In genomic region chr11:118322721-118323120, GRCh38 we compare ENCODE assay signal across 1 cellular context.
TF ChIP-seq lines count a peak whose summit lies in the region.

No MANE protein-coding gene starts in this region.

TF ChIP-seq in H1, 55 proteins besides CTCF, POLR2A, EP300 and RAD21:
- TF ChIP-seq RBBP5 (IDR thresholded peaks at IDR 0.05; ENCODE audit: borderline replicate concordance, low read depth, low read length) = no peak
- TF ChIP-seq JUN (IDR thresholded peaks at IDR 0.05; ENCODE audit: low read depth, low read length) = no peak
- TF ChIP-seq CTBP2 (IDR thresholded peaks at IDR 0.05; ENCODE audit: borderline replicate concordance, insufficient read depth, insufficient read length, low read length) = no peak
- no peak for TF ChIP-seq CHD2 (IDR thresholded peaks at IDR 0.05; ENCODE audit: low read length)
- no peak for TF ChIP-seq MAFK (IDR thresholded peaks at IDR 0.05; ENCODE audit: low read depth, low read length)
- no peak for TF ChIP-seq SAP30 (IDR thresholded peaks at IDR 0.05; ENCODE audit: insufficient read depth, insufficient replicate concordance, low read length)
- no peak for TF ChIP-seq CHD7 (IDR thresholded peaks at IDR 0.05; ENCODE audit: insufficient replicate concordance, low read length)
- TF ChIP-seq SIX5 (IDR thresholded peaks at IDR 0.05; ENCODE audit: low read depth, low read length) = no peak
- no peak for TF ChIP-seq POU5F1 (IDR thresholded peaks at IDR 0.05; ENCODE audit: low read depth, low read length)
- TF ChIP-seq, protein P1, sequence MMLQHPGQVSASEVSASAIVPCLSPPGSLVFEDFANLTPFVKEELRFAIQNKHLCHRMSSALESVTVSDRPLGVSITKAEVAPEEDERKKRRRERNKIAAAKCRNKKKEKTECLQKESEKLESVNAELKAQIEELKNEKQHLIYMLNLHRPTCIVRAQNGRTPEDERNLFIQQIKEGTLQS (IDR thresholded peaks at IDR 0.05; ENCODE audit: insufficient read depth, low read depth, low read length) = no peak
- no peak for TF ChIP-seq SIN3A (conservative IDR thresholded peaks at IDR 0.05 in 1 of 2, IDR thresholded peaks at IDR 0.05 in 1 of 2; ENCODE audit: low read depth in 1 of 2, low read length in 2 of 2)
- no peak for TF ChIP-seq FOSL1 (IDR thresholded peaks at IDR 0.05; ENCODE audit: insufficient read depth, low read depth, low read length)
- TF ChIP-seq KDM5A (IDR thresholded peaks at IDR 0.05; ENCODE audit: low read length) = no peak
- no peak for TF ChIP-seq SRF (IDR thresholded peaks at IDR 0.05; ENCODE audit: low read depth, low read length)
- TF ChIP-seq KDM4A (IDR thresholded peaks at IDR 0.05; ENCODE audit: low read depth, low read length, severe bottlenecking) = no peak
- no peak for TF ChIP-seq GABPA (IDR thresholded peaks at IDR 0.05; ENCODE audit: borderline replicate concordance, insufficient read depth, low read length)
